Comparison of ENCODE assay signal across 15 cellular contexts in the genomic region with DNA sequence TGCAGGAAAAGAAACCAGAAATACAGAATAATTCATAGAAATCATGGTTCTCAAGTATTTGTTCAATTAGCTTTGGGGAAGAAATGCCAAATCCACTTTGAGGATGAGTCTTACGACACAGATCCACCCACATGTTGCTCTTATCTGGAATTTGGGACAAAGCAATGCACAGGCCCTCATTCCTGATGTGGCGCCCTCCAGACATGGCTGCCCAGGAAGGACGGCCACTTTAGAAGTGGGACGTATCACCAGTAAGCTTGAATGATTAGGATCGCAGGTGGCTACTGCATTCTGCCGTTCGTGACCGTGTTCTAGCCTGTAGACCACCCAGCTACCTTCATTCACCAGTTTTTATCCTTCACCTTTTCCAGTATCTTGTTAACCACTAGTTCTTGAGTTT. TPM values are rescaled to one million over a fixed set of nuclear protein-coding genes. Genes with fewer than 3 reads are reported as not detected.
DNase-seq lines count a peak whose midpoint lies in the region; ATAC-seq, FAIRE-seq and TF ChIP-seq lines count a peak whose summit lies in the region.
"Had no signal": no experiment of that assay in that cellular context is flagged by ENCODE, and none has a peak within 500 bp of the region (broad histone marks: within the 10 kb centered on the region; RNA-seq: fewer than 3 reads in every experiment).

No MANE protein-coding gene starts in this region.

- WGBS in K562 (ENCODE audit: insufficient coverage, low coverage, missing lambda C conversion rate), result 40% methylated on average over 8 of the region's 8 CpGs

- TF ChIP-seq EP300 in K562 (IDR thresholded peaks at IDR 0.05; ENCODE audit: low read length), result no peak

- H3K4me2 ChIP-seq in OCI-LY1 (ENCODE audit: low read length), result peak overlapping the region; percentile 85
- peak overlapping the region; percentile 43 for H3K4me2 ChIP-seq in K562 (ENCODE audit: insufficient read depth, low read length)

- peaks cover 40% of the 10 kb centered on the region for H3K4me1 ChIP-seq in OCI-LY1 (ENCODE audit: insufficient read depth, low read length, severe bottlenecking)
- H3K4me1 ChIP-seq in K562 (replicated peaks in 1 of 2; ENCODE audit: control insufficient read depth in 2 of 2, insufficient read depth in 2 of 2, low read length in 2 of 2), result peaks cover 5 to 15% of the 10 kb centered on the region in 2 experiments; a peak in 4 of 5 replicates
- H3K4me1 ChIP-seq: adrenal gland, SJCRH30 had no signal

- DNase-seq in activated T-cell treated with anti-CD3 and anti-CD28 coated beads, Interleukin-2, amount 50 U/mL, for 24 hours, result no peak
- DNase-seq in activated T-cell treated with anti-CD3 and anti-CD28 coated beads, Interleukin-2, amount 50 U/mL, for 48 hours, result no peak
- DNase-seq in K562 (ENCODE audit: extremely low read depth in 1 of 4, low spot score in 3 of 4) (peak in 1 of 4 experiments; percentile 16), NCI-H345 treated with DMSO at 0.1 percent for 48 hours (lab: John Stamatoyannopoulos, UW; ENCODE audit: unreplicated experiment) (no peak)
- DNase-seq: GM23248, NCI-H2081 treated with DMSO at 0.1 percent for 48 hours, pancreas had no signal

- H3F3A ChIP-seq in OCI-LY1 (ENCODE audit: insufficient read depth, low read length), result 0 out of 2 replicates have a peak, but pooled peaks cover 5% of the 10 kb centered on the region

- in situ Hi-C loops in K562 (cut with MboI), result no loop called here

- H3K9me1 ChIP-seq in K562 (ENCODE audit: control insufficient read depth, insufficient read depth, low read length), result no peaks in the 10 kb centered on the region

- peak overlapping the region; percentile 99 for H3K27ac Mint-ChIP-seq in activated T-cell treated with anti-CD3 and anti-CD28 coated beads, Interleukin-2, amount 50 U/mL, for 24 hours
- H3K27ac Mint-ChIP-seq in stimulated activated memory B cell treated with anti-CD40 and anti-IgM and Interleukin-4, amounts not matched to agents 10 μg/mL and 1 μg/mL and 100 μg/mL, for 72 hours, result peak overlapping the region; percentile 98

- H3K9me3 ChIP-seq in OCI-LY1 (ENCODE audit: low read length) (no peaks in the 10 kb centered on the region), K562 (replicated peaks; ENCODE audit: control insufficient read depth, insufficient read depth, low read depth, low read length) (no peaks in the 10 kb centered on the region)
- H3K9me3 ChIP-seq: adrenal gland, pancreas, SJCRH30 had no signal

- peak overlapping the region; percentile 67 for H3K9ac ChIP-seq in OCI-LY1 (ENCODE audit: low read length)
- H3K9ac ChIP-seq in K562 (ENCODE audit: insufficient read depth in 1 of 2, low read depth in 2 of 2, low read length in 2 of 2), result no peak overlapping the region
- H3K9ac ChIP-seq: GM23248 had no signal

- H2AFZ ChIP-seq in OCI-LY1 (ENCODE audit: low read length), result no peak overlapping the region
- peak overlapping the region; percentile 71 for H2AFZ ChIP-seq in K562 (ENCODE audit: low read depth, low read length)
- H2AFZ ChIP-seq: GM23248 had no signal

- no peaks in the 10 kb centered on the region for H3K36me3 ChIP-seq in OCI-LY1 (ENCODE audit: insufficient read depth, low read length)
- no peaks in the 10 kb centered on the region for H3K36me3 ChIP-seq in K562 (ENCODE audit: control insufficient read depth, insufficient read depth, low read length)
- H3K36me3 ChIP-seq: SJCRH30 had no signal

- intact Hi-C loops in K562 (cut with micrococcal nuclease), result loop anchor here (5.0 kb wide), 1 partner anchor 52 kb away; no protein-coding TSS in a partner anchor

- H3K27me3 Mint-ChIP-seq in activated T-cell treated with anti-CD3 and anti-CD28 coated beads, Interleukin-2, amount 50 U/mL, for 24 hours, result no peaks in the 10 kb centered on the region
- no peaks in the 10 kb centered on the region for H3K27me3 Mint-ChIP-seq in stimulated activated memory B cell treated with anti-CD40 and anti-IgM and Interleukin-4, amounts not matched to agents 10 μg/mL and 1 μg/mL and 100 μg/mL, for 72 hours

- H3K9me2 ChIP-seq in OCI-LY1 (ENCODE audit: low read depth, low read length), result no peaks in the 10 kb centered on the region

- H3K36me3 Mint-ChIP-seq in activated T-cell treated with anti-CD3 and anti-CD28 coated beads, Interleukin-2, amount 50 U/mL, for 24 hours (ENCODE audit: low read depth), result peaks cover 83% of the 10 kb centered on the region
- H3K36me3 Mint-ChIP-seq in stimulated activated memory B cell treated with anti-CD40 and anti-IgM and Interleukin-4, amounts not matched to agents 10 μg/mL and 1 μg/mL and 100 μg/mL, for 72 hours, result peaks cover 12% of the 10 kb centered on the region

- ATAC-seq in K562, result peak; percentile 38; the same call in 2 of the 3 replicates
- no peak for ATAC-seq in stimulated activated memory B cell treated with anti-CD40 and anti-IgM and Interleukin-4, amounts not matched to agents 10 μg/mL and 1 μg/mL and 100 μg/mL, for 72 hours
- no peak for ATAC-seq in GM21381 (IDR thresholded peaks at IDR 0.05; ENCODE audit: unreplicated experiment)
- ATAC-seq in GM21360 (IDR thresholded peaks at IDR 0.05; ENCODE audit: unreplicated experiment), result no peak

- TF ChIP-seq POLR2A in K562 (conservative IDR thresholded peaks at IDR 0.05), result no peak

- CTCF ChIA-PET in K562 (lab: Yijun Ruan, JAX; ENCODE audit: low intra/inter-chr PET ratio), result no interaction called here

- no TSS peak for BruUV-seq in K562 (replicated peaks; lab: Mats Ljungman, UMichigan)

- no peaks in the 10 kb centered on the region for H3K27me3 ChIP-seq in OCI-LY1 (ENCODE audit: insufficient read depth, low read length)
- peaks cover 8 to 11% of the 10 kb centered on the region in 2 experiments; a peak in 4 of 5 replicates for H3K27me3 ChIP-seq in K562 (ENCODE audit: control insufficient read depth in 2 of 2, insufficient read depth in 2 of 2, low read length in 2 of 2)
- H3K27me3 ChIP-seq: adrenal gland, pancreas, SJCRH30 had no signal

- H3K27ac ChIP-seq in OCI-LY1 (ENCODE audit: low read depth, low read length, poor library complexity, severe bottlenecking), result peak overlapping the region; percentile 88
- H3K27ac ChIP-seq in K562 (ENCODE audit: extremely low read depth, low read depth, low read length), result no peak overlapping the region
- H3K27ac ChIP-seq: adrenal gland, GM23248, pancreas, SJCRH30 had no signal

- H3K4me3 ChIP-seq in OCI-LY1 (ENCODE audit: low read depth, low read length, poor library complexity, severe bottlenecking) (peak overlapping the region; percentile 59), K562 (no peak overlapping the region)
- H3K4me3 ChIP-seq: GM23248, lung, pancreas, SJCRH30 had no signal

- FAIRE-seq in K562 (lab: Jason Lieb, UNC), result no peak
- FAIRE-seq: pancreas had no signal

- H3K79me2 ChIP-seq in OCI-LY1 (ENCODE audit: insufficient read depth, low read length) (no peaks in the 10 kb centered on the region), K562 (ENCODE audit: control insufficient read depth, insufficient read depth, low read length) (no peaks in the 10 kb centered on the region)

- no peaks in the 10 kb centered on the region for H3K9me3 Mint-ChIP-seq in activated T-cell treated with anti-CD3 and anti-CD28 coated beads, Interleukin-2, amount 50 U/mL, for 24 hours
- no peaks in the 10 kb centered on the region for H3K9me3 Mint-ChIP-seq in stimulated activated memory B cell treated with anti-CD40 and anti-IgM and Interleukin-4, amounts not matched to agents 10 μg/mL and 1 μg/mL and 100 μg/mL, for 72 hours

- TF ChIP-seq CTCF in OCI-LY1 (IDR thresholded peaks at IDR 0.05; ENCODE audit: low read length), result no peak
- TF ChIP-seq CTCF in K562 (IDR thresholded peaks at IDR 0.05 in 2 of 3, conservative IDR thresholded peaks at IDR 0.05 in 1 of 3; ENCODE audit: insufficient read depth in 2 of 3, low read depth in 1 of 3, low read length in 3 of 3), result no peak

- H3K4me1 Mint-ChIP-seq in activated T-cell treated with anti-CD3 and anti-CD28 coated beads, Interleukin-2, amount 50 U/mL, for 24 hours (ENCODE audit: low read depth), result peaks cover 80% of the 10 kb centered on the region
- H3K4me1 Mint-ChIP-seq in stimulated activated memory B cell treated with anti-CD40 and anti-IgM and Interleukin-4, amounts not matched to agents 10 μg/mL and 1 μg/mL and 100 μg/mL, for 72 hours, result peaks cover 58% of the 10 kb centered on the region

- TF ChIP-seq RAD21 in K562 (CRISPR knock-in tag; conservative IDR thresholded peaks at IDR 0.05 in 1 of 2, IDR thresholded peaks at IDR 0.05 in 1 of 2), result no peak

- POLR2A ChIA-PET in K562 (lab: Yijun Ruan, JAX), result interaction anchor here (0.6 to 1.2 kb wide), 6 partner anchors 9 to 120 kb away, joined by 3 to 4 read pairs (median 4); a partner anchor contains a TSS

- peak overlapping the region; percentile 78 for H3K4me3 Mint-ChIP-seq in activated T-cell treated with anti-CD3 and anti-CD28 coated beads, Interleukin-2, amount 50 U/mL, for 24 hours
- H3K4me3 Mint-ChIP-seq in stimulated activated memory B cell treated with anti-CD40 and anti-IgM and Interleukin-4, amounts not matched to agents 10 μg/mL and 1 μg/mL and 100 μg/mL, for 72 hours, result peak overlapping the region; percentile 70

- H4K20me1 ChIP-seq in OCI-LY1 (ENCODE audit: insufficient read depth, low read length) (no peaks in the 10 kb centered on the region), K562 (replicated peaks; ENCODE audit: control insufficient read depth, insufficient read depth, low read length) (no peaks in the 10 kb centered on the region)

RNA-seq across cellular contexts. Expression of a gene that starts 20.1 kb away (rescaled TPM):
- total RNA-seq in K562 (2011; cell fraction: chromatin; rRNA removed; ENCODE audit: low replicate concordance), result not detected in 2 replicates
- total RNA-seq in K562 (2011; cell fraction: nucleolus; rRNA removed), result not detected in 2 replicates
- not detected in 2 replicates for total RNA-seq in K562 (2011; cell fraction: nucleoplasm; rRNA removed)
- total RNA-seq in K562 (2014; rRNA removed), result not detected in 2 replicates
- not detected in 2 replicates for total RNA-seq in K562 (2014; rRNA removed; fragmentation: Illumina TruSeq; extraction: Trizol)
- total RNA-seq in K562 (2015; rRNA removed; fragmentation: Illumina TruSeq; extraction: Trizol), result not detected in 2 replicates
- not detected in 2 replicates for total RNA-seq in K562 (2021)
- polyA plus RNA-seq in K562 (2011; rRNA removed), result not detected in 2 replicates
- polyA plus RNA-seq in K562 (2011; cell fraction: cytosol; rRNA removed), result 0.01 TPM in 1 of 2 replicates, not detected in the other
- polyA plus RNA-seq in K562 (2011; cell fraction: nucleus; rRNA removed), result not detected in 2 replicates
- polyA plus RNA-seq in K562 (2012), result 0.03 TPM in 1 of 2 replicates, not detected in the other
- polyA plus RNA-seq in K562 (2014; fragmentation: Illumina TruSeq; extraction: Trizol), result not detected in 2 replicates
- polyA plus RNA-seq in K562 (2014; fragmentation: Nextera tagmentation; extraction: Ambion mirVana), result under 1 TPM in 1 of 2 experiments, not detected in 1; 0.03 TPM
- polyA plus RNA-seq in K562 (2014; rRNA removed), result not detected in 2 replicates
- not detected in 2 replicates for polyA minus RNA-seq in K562 (2011; rRNA and poly(A)+ RNA removed)
- polyA minus RNA-seq in K562 (2011; cell fraction: cytosol; rRNA and poly(A)+ RNA removed), result not detected in 2 replicates
- not detected in 2 replicates for polyA minus RNA-seq in K562 (2011; cell fraction: nucleus; rRNA and poly(A)+ RNA removed)
- total RNA-seq: GM23248, MCF 10A, SJCRH30 had no signal
- polyA plus RNA-seq: GM23248 had no signal

RNA-seq across cellular contexts. Expression of a gene that starts 33.1 kb away (rescaled TPM):
- 0.09 and 0.51 TPM in 2 replicates for total RNA-seq in K562 (2011; cell fraction: chromatin; rRNA removed; ENCODE audit: low replicate concordance)
- under 0.01 TPM in 1 of 2 replicates, not detected in the other for total RNA-seq in K562 (2011; cell fraction: nucleolus; rRNA removed)
- 0.23 and 0.37 TPM in 2 replicates for total RNA-seq in K562 (2011; cell fraction: nucleoplasm; rRNA removed)
- 0.24 and 1.4 TPM in 2 replicates for total RNA-seq in K562 (2014; rRNA removed)
- 0.29 and 0.33 TPM in 2 replicates for total RNA-seq in K562 (2014; rRNA removed; fragmentation: Illumina TruSeq; extraction: Trizol)
- total RNA-seq in K562 (2015; rRNA removed; fragmentation: Illumina TruSeq; extraction: Trizol), result 0.26 and 0.43 TPM in 2 replicates
- total RNA-seq in K562 (2021), result 0.42 and 0.84 TPM in 2 replicates
- 0.07 and 0.45 TPM in 2 replicates for polyA plus RNA-seq in K562 (2011; rRNA removed)
- polyA plus RNA-seq in K562 (2011; cell fraction: cytosol; rRNA removed), result 0.09 and 0.16 TPM in 2 replicates
- polyA plus RNA-seq in K562 (2011; cell fraction: nucleus; rRNA removed), result 0.27 and 0.36 TPM in 2 replicates
- 0.58 and 0.69 TPM in 2 replicates for polyA plus RNA-seq in K562 (2012)
- polyA plus RNA-seq in K562 (2014; fragmentation: Illumina TruSeq; extraction: Trizol), result 0.43 and 0.55 TPM in 2 replicates
- polyA plus RNA-seq in K562 (2014; fragmentation: Nextera tagmentation; extraction: Ambion mirVana), result under 1 TPM; 0.10 to 0.11 TPM
- polyA plus RNA-seq in K562 (2014; rRNA removed), result 0.23 and 1.4 TPM in 2 replicates
- polyA minus RNA-seq in K562 (2011; rRNA and poly(A)+ RNA removed), result 0.18 and 0.35 TPM in 2 replicates
- 1.4 TPM in 1 of 2 replicates, not detected in the other for polyA minus RNA-seq in K562 (2011; cell fraction: cytosol; rRNA and poly(A)+ RNA removed)
- not detected in 2 replicates for polyA minus RNA-seq in K562 (2011; cell fraction: nucleus; rRNA and poly(A)+ RNA removed)
